25 cellular contexts compared by ENCODE assay signal in genomic region chr6:54073487-54073886, GRCh38. TPM values are rescaled to one million over a fixed set of nuclear protein-coding genes. Genes with fewer than 3 reads are reported as not detected.
"Had no signal": no experiment of that assay in that cellular context is flagged by ENCODE, and none has a peak within 500 bp of the region (broad histone marks: within the 10 kb centered on the region; RNA-seq: fewer than 3 reads in every experiment).

No MANE protein-coding gene starts in this region.

- H3K27ac ChIP-seq: ovary, sigmoid colon, spleen, transverse colon, upper lobe of left lung, vagina had no signal

- ATAC-seq: mucosa of descending colon; naive thymus-derived CD4-positive, alpha-beta T cell; natural killer cell treated with Interleukin-12 subunit alpha and Interleukin-12 subunit beta and Interleukin-15 and Interleukin-18, amount 100 ng/mL, for 72 hours; stimulated activated effector memory CD8-positive, alpha-beta T cell treated with anti-CD3 and anti-CD28 coated beads, Interleukin-12 subunit alpha, Interleukin-12 subunit beta, amount 100 ng/mL, for 72 hours had no signal

- H3K9me3 Mint-ChIP-seq: natural killer cell treated with Interleukin-12 subunit alpha and Interleukin-12 subunit beta and Interleukin-15 and Interleukin-18, amount 100 ng/mL, for 72 hours; stimulated activated effector memory CD8-positive, alpha-beta T cell treated with anti-CD3 and anti-CD28 coated beads, Interleukin-12 subunit alpha, Interleukin-12 subunit beta, amount 100 ng/mL, for 72 hours; stimulated activated naive CD8-positive, alpha-beta T cell treated with anti-CD3 and anti-CD28 coated beads, Interleukin-15, Interleukin-2, amounts not matched to agents 100 ng/mL and 50 ng/mL, for 24 hours had no signal

- H3K4me1 Mint-ChIP-seq: naive thymus-derived CD4-positive, alpha-beta T cell; stimulated activated effector memory CD8-positive, alpha-beta T cell treated with anti-CD3 and anti-CD28 coated beads, Interleukin-12 subunit alpha, Interleukin-12 subunit beta, amount 100 ng/mL, for 72 hours had no signal

- H3K9me3 ChIP-seq: heart left ventricle, mucosa of descending colon, ovary, sigmoid colon, spleen, transverse colon, upper lobe of left lung, vagina had no signal

- H3K27me3 ChIP-seq: heart left ventricle, ovary, sigmoid colon, spleen, transverse colon, upper lobe of left lung, vagina had no signal

- H3K27ac Mint-ChIP-seq: naive thymus-derived CD4-positive, alpha-beta T cell; natural killer cell treated with Interleukin-12 subunit alpha and Interleukin-12 subunit beta and Interleukin-15 and Interleukin-18, amount 100 ng/mL, for 72 hours; stimulated activated effector memory CD8-positive, alpha-beta T cell treated with anti-CD3 and anti-CD28 coated beads, Interleukin-12 subunit alpha, Interleukin-12 subunit beta, amount 100 ng/mL, for 72 hours; stimulated activated naive CD8-positive, alpha-beta T cell treated with anti-CD3 and anti-CD28 coated beads, Interleukin-15, Interleukin-2, amounts not matched to agents 100 ng/mL and 50 ng/mL, for 24 hours had no signal

- H3K4me3 ChIP-seq: heart left ventricle, lung, mucosa of descending colon, ovary, sigmoid colon, spleen, transverse colon, upper lobe of left lung, vagina had no signal

- H3K4me3 Mint-ChIP-seq: naive thymus-derived CD4-positive, alpha-beta T cell; natural killer cell treated with Interleukin-12 subunit alpha and Interleukin-12 subunit beta and Interleukin-15 and Interleukin-18, amount 100 ng/mL, for 72 hours; stimulated activated effector memory CD8-positive, alpha-beta T cell treated with anti-CD3 and anti-CD28 coated beads, Interleukin-12 subunit alpha, Interleukin-12 subunit beta, amount 100 ng/mL, for 72 hours; stimulated activated naive CD8-positive, alpha-beta T cell treated with anti-CD3 and anti-CD28 coated beads, Interleukin-15, Interleukin-2, amounts not matched to agents 100 ng/mL and 50 ng/mL, for 24 hours had no signal

- H3K36me3 Mint-ChIP-seq: naive thymus-derived CD4-positive, alpha-beta T cell; natural killer cell treated with Interleukin-12 subunit alpha and Interleukin-12 subunit beta and Interleukin-15 and Interleukin-18, amount 100 ng/mL, for 72 hours; stimulated activated effector memory CD8-positive, alpha-beta T cell treated with anti-CD3 and anti-CD28 coated beads, Interleukin-12 subunit alpha, Interleukin-12 subunit beta, amount 100 ng/mL, for 72 hours had no signal

- DNase-seq: hypothalamus; islet precursor cell; kidney glomerular epithelial cell; left cardiac atrium; midbrain; mucosa of descending colon; naive thymus-derived CD4-positive, alpha-beta T cell; ovary; retina; sigmoid colon; small intestine; spleen; stimulated activated CD4-positive, alpha-beta T cell treated with anti-CD3 and anti-CD28 coated beads, Interleukin-4, amount 100 ng/mL, for 24 hours; stimulated activated naive CD4-positive, alpha-beta T cell; substantia nigra; transverse colon; upper lobe of left lung had no signal

- H3K27me3 Mint-ChIP-seq: natural killer cell treated with Interleukin-12 subunit alpha and Interleukin-12 subunit beta and Interleukin-15 and Interleukin-18, amount 100 ng/mL, for 72 hours; progenitor cell of endocrine pancreas; stimulated activated naive CD8-positive, alpha-beta T cell treated with anti-CD3 and anti-CD28 coated beads, Interleukin-15, Interleukin-2, amounts not matched to agents 100 ng/mL and 50 ng/mL, for 24 hours had no signal

- H3K36me3 ChIP-seq: heart left ventricle, ovary, sigmoid colon, spleen, transverse colon, upper lobe of left lung, vagina had no signal

- H3K4me1 ChIP-seq: spleen, upper lobe of left lung, vagina had no signal

RNA-seq across cellular contexts. Expression of gene MLIP, which starts 37.8 kb away (rescaled TPM):
- total RNA-seq: naive thymus-derived CD4-positive, alpha-beta T cell; natural killer cell treated with Interleukin-12 subunit alpha and Interleukin-12 subunit beta and Interleukin-15 and Interleukin-18, amount 100 ng/mL, for 72 hours; progenitor cell of endocrine pancreas; vagina had no signal
- polyA plus RNA-seq: naive thymus-derived CD4-positive, alpha-beta T cell; neural cell had no signal
